ENCODE assay signal across 16 cellular contexts in the genomic region with DNA sequence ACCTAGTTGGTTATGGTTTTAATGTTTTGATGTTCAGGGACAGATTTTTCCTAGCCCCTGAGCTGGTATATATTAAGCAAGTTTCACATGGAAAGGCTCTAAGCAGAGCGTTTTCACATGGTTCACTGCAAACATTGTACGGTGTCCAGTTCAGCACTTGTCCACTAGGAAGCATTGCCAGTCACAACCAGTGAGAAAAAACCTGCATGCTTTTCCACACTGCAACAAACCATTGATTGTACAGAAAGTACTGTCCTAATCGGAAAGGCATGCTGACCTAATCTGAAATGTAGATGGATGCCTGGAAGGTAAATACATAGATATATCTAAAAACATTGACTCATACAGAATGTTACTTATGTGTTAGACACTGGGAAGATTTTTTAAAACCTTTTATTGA. TPM values are rescaled to one million over a fixed set of nuclear protein-coding genes. Genes with fewer than 3 reads are reported as not detected.
DNase-seq lines count a peak whose midpoint lies in the region; ATAC-seq and TF ChIP-seq lines count a peak whose summit lies in the region.
"Had no signal": no experiment of that assay in that cellular context is flagged by ENCODE, and none has a peak within 500 bp of the region (broad histone marks: within the 10 kb centered on the region; RNA-seq: fewer than 3 reads in every experiment).

No MANE protein-coding gene starts in this region.

- no peak for ATAC-seq in GM21737 (IDR thresholded peaks at IDR 0.05; ENCODE audit: unreplicated experiment)
- no peak for ATAC-seq in effector memory CD8-positive, alpha-beta T cell (replicated peaks)
- ATAC-seq in GM21381 (IDR thresholded peaks at IDR 0.05; ENCODE audit: unreplicated experiment) = no peak

- peak; percentile 66 for TF ChIP-seq CTCF in VCaP (conservative IDR thresholded peaks at IDR 0.05)
- TF ChIP-seq CTCF in fibroblast of the aortic adventitia (IDR thresholded peaks at IDR 0.05; ENCODE audit: insufficient read depth, low read length) = peak; percentile 13
- TF ChIP-seq CTCF in osteocyte (IDR thresholded peaks at IDR 0.05) = peak; percentile 51

- H3K27ac ChIP-seq in VCaP = no peak overlapping the region
- H3K27ac ChIP-seq: prostate gland, SJSA1, testis had no signal

- no peak overlapping the region for H3K4me3 Mint-ChIP-seq in osteocyte (ENCODE audit: unreplicated experiment)
- H3K4me3 Mint-ChIP-seq in effector memory CD8-positive, alpha-beta T cell = no peak overlapping the region
- H3K4me3 Mint-ChIP-seq: central memory CD8-positive, alpha-beta T cell had no signal

- H3K36me3 Mint-ChIP-seq in osteocyte (ENCODE audit: unreplicated experiment) = no peaks in the 10 kb centered on the region
- no peaks in the 10 kb centered on the region for H3K36me3 Mint-ChIP-seq in effector memory CD8-positive, alpha-beta T cell (ENCODE audit: insufficient read depth)

- H3K27ac Mint-ChIP-seq in osteocyte (ENCODE audit: unreplicated experiment) = no peak overlapping the region
- no peak overlapping the region for H3K27ac Mint-ChIP-seq in effector memory CD8-positive, alpha-beta T cell

- peaks cover 8% of the 10 kb centered on the region for H3K27me3 Mint-ChIP-seq in osteocyte (ENCODE audit: unreplicated experiment)
- no peaks in the 10 kb centered on the region for H3K27me3 Mint-ChIP-seq in effector memory CD8-positive, alpha-beta T cell
- H3K27me3 Mint-ChIP-seq: central memory CD8-positive, alpha-beta T cell had no signal

- H3K4me3 ChIP-seq in fibroblast of the aortic adventitia (ENCODE audit: low read depth, low read length) = no peak overlapping the region
- H3K4me3 ChIP-seq: prostate gland, SJSA1, testis had no signal

- no peaks in the 10 kb centered on the region for H3K9me3 Mint-ChIP-seq in osteocyte (ENCODE audit: unreplicated experiment)
- H3K9me3 Mint-ChIP-seq in effector memory CD8-positive, alpha-beta T cell = peaks cover 4 to 6% of the 10 kb centered on the region in 2 donors

- peak; percentile 56 for DNase-seq in COLO829 (ENCODE audit: low spot score)
- no peak for DNase-seq in fibroblast of the aortic adventitia (ENCODE audit: low read depth)
- no peak for DNase-seq in osteocyte (ENCODE audit: extremely low spot score, unreplicated experiment)
- no peak for DNase-seq in effector memory CD8-positive, alpha-beta T cell
- DNase-seq in T-helper 1 cell = no peak
- DNase-seq: activated naive CD4-positive, alpha-beta T cell treated with Interleukin-2 at 50 U/mL for 16 hours; DND-41; NCI-H2029; testis had no signal

- H3K4me1 Mint-ChIP-seq in osteocyte (ENCODE audit: unreplicated experiment) = peaks cover 23% of the 10 kb centered on the region
- no peaks in the 10 kb centered on the region for H3K4me1 Mint-ChIP-seq in effector memory CD8-positive, alpha-beta T cell (ENCODE audit: low read depth in 2 of 2)
- H3K4me1 Mint-ChIP-seq: central memory CD8-positive, alpha-beta T cell had no signal

RNA-seq across cellular contexts. Expression of a gene that starts 25.0 kb away (rescaled TPM):
- total RNA-seq in fibroblast of the aortic adventitia (ENCODE audit: low replicate concordance) (0.36 and 0.65 TPM in 2 replicates), osteocyte (2.4 and 3.3 TPM in 2 replicates)
- total RNA-seq: mononuclear cell had no signal

Comparison
In these comparisons a context has a peak if more than half of its experiments do, and no peak if none do; other contexts are left out.
1. CTCF ChIP-seq: peak in every context shown above with its lines; median percentile 66 in VCaP; 51 in osteocyte; 13 in fibroblast of the aortic adventitia.